Comparison of ENCODE assay signal across 1 cellular context in genomic region chr2:182818541-182819308, GRCh38.
TF ChIP-seq lines count a peak whose summit lies in the region.

No MANE protein-coding gene starts in this region.

TF ChIP-seq in HepG2, 621 proteins besides CTCF, POLR2A, EP300 and RAD21:
- TF ChIP-seq FOSL1 (CRISPR knock-in tag; IDR thresholded peaks at IDR 0.05; ENCODE audit: borderline replicate concordance) (no peak), ZNF782 (CRISPR knock-in tag; IDR thresholded peaks at IDR 0.05; ENCODE audit: borderline replicate concordance) (no peak), ZNF121 (CRISPR knock-in tag; IDR thresholded peaks at IDR 0.05) (no peak), ZFP36L2 (CRISPR knock-in tag; IDR thresholded peaks at IDR 0.05) (no peak), ZSCAN30 (CRISPR knock-in tag; IDR thresholded peaks at IDR 0.05) (no peak)
